ENCODE assay signal across 8 cellular contexts in genomic region chr7:143882611-143883078, GRCh38. TPM values are rescaled to one million over a fixed set of nuclear protein-coding genes. Genes with fewer than 3 reads are reported as not detected.
DNase-seq lines count a peak whose midpoint lies in the region; ATAC-seq and TF ChIP-seq lines count a peak whose summit lies in the region.

No MANE protein-coding gene starts in this region.

- H3K4ac ChIP-seq in neuronal stem cell (ENCODE audit: low read length), result peak overlapping the region; percentile 59

- peak overlapping the region; percentile 73 for H2AFZ ChIP-seq in neuronal stem cell (ENCODE audit: low read length)

- intact Hi-C loops in Right ventricle myocardium inferior (cut with DNase I), result no loop called here

- no peak overlapping the region for H2BK5ac ChIP-seq in neuronal stem cell (ENCODE audit: low read length)

- H3K9me3 ChIP-seq in neuronal stem cell (replicated peaks in 1 of 2; ENCODE audit: control insufficient read depth in 2 of 2, insufficient read depth in 1 of 2, low read depth in 1 of 2, low read length in 2 of 2), result peaks cover 0 to 10% of the 10 kb centered on the region in 2 donors

- ATAC-seq in HG02642 (IDR thresholded peaks at IDR 0.05; ENCODE audit: poor library complexity, unreplicated experiment) (peak; percentile 34), Right ventricle myocardium inferior (peak; percentile 93), GM19455 (IDR thresholded peaks at IDR 0.05; ENCODE audit: unreplicated experiment) (no peak)
- no peak for ATAC-seq in activated T-helper 17 cell treated with anti-CD3 and anti-CD28 coated beads, Interleukin-2, amount 50 U/mL, for 72 hours (replicated peaks)

- H3K36me3 Mint-ChIP-seq in activated T-helper 17 cell treated with anti-CD3 and anti-CD28 coated beads, Interleukin-2, amount 50 U/mL, for 72 hours (ENCODE audit: low read depth), result no peaks in the 10 kb centered on the region

- peak overlapping the region; percentile 68 for H2AK5ac ChIP-seq in neuronal stem cell (ENCODE audit: low read depth, low read length)

- no peaks in the 10 kb centered on the region for H3K9me3 Mint-ChIP-seq in activated T-helper 17 cell treated with anti-CD3 and anti-CD28 coated beads, Interleukin-2, amount 50 U/mL, for 72 hours

- H3K4me1 ChIP-seq in neuronal stem cell (ENCODE audit: control insufficient read depth in 2 of 2, insufficient read depth in 1 of 2, low read depth in 1 of 2, low read length in 2 of 2), result peaks cover 0 to 6% of the 10 kb centered on the region in 2 donors

- peaks cover 8% of the 10 kb centered on the region for H3K4me1 Mint-ChIP-seq in activated T-helper 17 cell treated with anti-CD3 and anti-CD28 coated beads, Interleukin-2, amount 50 U/mL, for 72 hours

- H4K91ac ChIP-seq in neuronal stem cell (ENCODE audit: low read depth, low read length, poor library complexity), result no peak overlapping the region

- H3K4me2 ChIP-seq in neuronal stem cell (ENCODE audit: insufficient read depth, low read length, poor library complexity, severe bottlenecking), result peak overlapping the region; percentile 71

- H3K79me1 ChIP-seq in neuronal stem cell (ENCODE audit: low read depth, low read length), result peaks cover 3% of the 10 kb centered on the region

- H3K27ac Mint-ChIP-seq in activated T-helper 17 cell treated with anti-CD3 and anti-CD28 coated beads, Interleukin-2, amount 50 U/mL, for 72 hours, result no peak overlapping the region

- peak overlapping the region; percentile 83 for H3K27ac ChIP-seq in neuronal stem cell (replicated peaks; ENCODE audit: low read length)

- no peak for TF ChIP-seq POLR2A in erythroblast (IDR thresholded peaks at IDR 0.05; ENCODE audit: low read length)

- H4K8ac ChIP-seq in neuronal stem cell (ENCODE audit: low read depth, low read length), result no peak overlapping the region

- in situ Hi-C loops in ACHN (cut with HindIII; ENCODE audit: low pct_ligation_motif_present, low pct_unique_long_range_greater_than_20kb, low sequenced_read_pairs), result no loop called here

- H3K14ac ChIP-seq in neuronal stem cell (ENCODE audit: low read length), result no peak overlapping the region

- peak overlapping the region; percentile 72 for H2BK15ac ChIP-seq in neuronal stem cell (ENCODE audit: low read length)

- H3K9ac ChIP-seq in neuronal stem cell (ENCODE audit: low read depth, low read length, poor library complexity), result peak overlapping the region; percentile 94

- peak overlapping the region; percentile 96 for H3K18ac ChIP-seq in neuronal stem cell (ENCODE audit: low read length)

- H3K23ac ChIP-seq in neuronal stem cell (ENCODE audit: low read depth, low read length, poor library complexity), result peak overlapping the region; percentile 76

- no peaks in the 10 kb centered on the region for H3K27me3 ChIP-seq in neuronal stem cell (ENCODE audit: control insufficient read depth in 3 of 3, insufficient read depth in 3 of 3, low read depth in 1 of 3, low read length in 3 of 3)

- peak overlapping the region; percentile 64 to 86 for H3K4me3 ChIP-seq in neuronal stem cell (ENCODE audit: low read length in 2 of 2)

- peak overlapping the region; percentile 17 for H2BK120ac ChIP-seq in neuronal stem cell (ENCODE audit: low read depth, low read length)

- WGBS in neuronal stem cell (ENCODE audit: extremely low coverage in 2 of 2, insufficient read length in 2 of 2, insufficient replicate concordance in 1 of 2), 2 donors, result no CpG with 5 or more reads among the region's 26 CpGs

- DNase-seq in ACHN (peak; percentile 78), Right ventricle myocardium inferior (ENCODE audit: missing footprints) (peak; percentile 86), neuronal stem cell (ENCODE audit: low spot score) (peak; percentile 75), HUDEP-2 (lab: John Stamatoyannopoulos, UW; ENCODE audit: unreplicated experiment in 76 of 76) (no peak), erythroblast (lab: John Stamatoyannopoulos, UW) (no peak)

- peaks cover 21% of the 10 kb centered on the region for H3K27me3 Mint-ChIP-seq in activated T-helper 17 cell treated with anti-CD3 and anti-CD28 coated beads, Interleukin-2, amount 50 U/mL, for 72 hours

- peaks cover 2 to 19% of the 10 kb centered on the region in 2 donors for H3K36me3 ChIP-seq in neuronal stem cell (replicated peaks in 1 of 2; ENCODE audit: control insufficient read depth in 2 of 2, insufficient read depth in 2 of 2, low read length in 2 of 2)

- peak overlapping the region; percentile 26 for H3K4me3 Mint-ChIP-seq in activated T-helper 17 cell treated with anti-CD3 and anti-CD28 coated beads, Interleukin-2, amount 50 U/mL, for 72 hours

- no peak overlapping the region for H2BK12ac ChIP-seq in neuronal stem cell (ENCODE audit: low read length)

RNA-seq across cellular contexts. Expression of gene TCAF1, which starts 19.3 kb away (rescaled TPM):
- total RNA-seq in activated T-helper 17 cell treated with anti-CD3 and anti-CD28 coated beads, Interleukin-2, amount 50 U/mL, for 72 hours, result 10 to 100 TPM; 19.2 to 48.0 TPM
- 38.7 TPM for total RNA-seq in Right ventricle myocardium inferior
- polyA plus RNA-seq in neuronal stem cell (2013, experiment 1 of 2), result 62.0 TPM
- 62.3 TPM for polyA plus RNA-seq in neuronal stem cell (2013, experiment 2 of 2)

RNA-seq across cellular contexts. Expression of gene OR2F2, which starts 52.4 kb away (rescaled TPM):
- not detected for total RNA-seq in activated T-helper 17 cell treated with anti-CD3 and anti-CD28 coated beads, Interleukin-2, amount 50 U/mL, for 72 hours
- total RNA-seq in Right ventricle myocardium inferior, result not detected
- not detected for polyA plus RNA-seq in neuronal stem cell (2013, experiment 1 of 2)
- polyA plus RNA-seq in neuronal stem cell (2013, experiment 2 of 2), result not detected

Comparison
In these comparisons a context has a peak if more than half of its experiments do, and no peak if none do; other contexts are left out.
1. DNase-seq: peak in ACHN (single experiment), Right ventricle myocardium inferior (single experiment) and neuronal stem cell (single experiment); none in HUDEP-2 (0 of 76) and erythroblast (0 of 2).
2. ATAC-seq: peak in HG02642 (single experiment) and Right ventricle myocardium inferior (single experiment); none in activated T-helper 17 cell treated with anti-CD3 and anti-CD28 coated beads, Interleukin-2, amount 50 U/mL, for 72 hours (single experiment) and GM19455 (single experiment).